In the genomic region with DNA sequence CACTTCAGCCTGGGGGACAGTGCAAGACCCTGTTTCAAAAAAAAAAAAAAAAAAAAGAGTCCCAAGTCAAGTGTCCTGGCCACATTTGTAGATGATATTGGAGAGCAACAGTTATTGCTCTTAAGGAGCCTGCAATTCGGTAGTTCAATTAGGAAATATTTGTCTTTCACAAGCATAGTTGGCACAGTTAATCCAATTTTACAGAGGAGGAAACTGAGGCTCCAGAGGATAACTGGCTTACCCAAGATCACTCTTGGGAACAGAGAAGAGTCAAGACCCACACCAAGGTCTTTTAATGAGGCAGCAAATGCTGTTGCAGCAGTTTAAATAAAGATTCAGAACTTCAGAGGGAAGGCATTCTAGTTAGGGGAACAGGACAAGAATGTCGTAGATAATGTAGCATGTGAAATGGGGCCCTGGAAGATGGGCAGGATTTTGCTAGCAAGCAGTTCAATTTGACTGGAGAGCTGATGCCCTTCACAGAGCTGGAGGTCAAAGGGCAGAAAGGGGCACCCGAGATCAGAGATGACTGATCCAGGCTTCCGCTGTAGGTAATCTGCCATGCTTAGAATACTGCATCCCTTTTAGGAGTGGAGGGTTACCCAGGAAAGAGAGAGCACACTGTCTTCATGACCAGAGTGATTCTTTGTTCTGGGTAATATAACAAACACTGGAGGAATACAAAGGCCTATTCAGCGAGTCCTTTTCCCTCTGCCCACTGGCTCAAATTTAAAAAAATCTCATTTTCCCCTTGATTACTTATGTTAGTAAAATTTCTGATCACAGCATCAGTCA, we compare ENCODE assay signal across 1 cellular context.
TF ChIP-seq lines count a peak whose summit lies in the region.

No MANE protein-coding gene starts in this region.

TF ChIP-seq in HepG2, 621 proteins besides CTCF, POLR2A, EP300 and RAD21 (continues in another document):
- peak; percentile 59; the same call in 1 of the 2 replicates for TF ChIP-seq HMG20A (CRISPR knock-in tag; IDR thresholded peaks at IDR 0.05; ENCODE audit: borderline replicate concordance)
- TF ChIP-seq ELF3 (CRISPR knock-in tag; IDR thresholded peaks at IDR 0.05): peak; percentile 33; the same call in 1 of the 2 replicates
- no peak for TF ChIP-seq ZSCAN20 (CRISPR knock-in tag; IDR thresholded peaks at IDR 0.05; ENCODE audit: borderline replicate concordance)
- TF ChIP-seq ZNF432 (CRISPR knock-in tag; IDR thresholded peaks at IDR 0.05; ENCODE audit: borderline replicate concordance): no peak
- peak; percentile 48 for TF ChIP-seq SALL1 (CRISPR knock-in tag; IDR thresholded peaks at IDR 0.05)
- TF ChIP-seq RXRA (CRISPR knock-in tag; IDR thresholded peaks at IDR 0.05): peak; percentile 53; the same call in 1 of the 2 replicates
- TF ChIP-seq NR2F6 (IDR thresholded peaks at IDR 0.05): peak; percentile 94
- peak; percentile 97 for TF ChIP-seq NR2F6 (CRISPR knock-in tag; IDR thresholded peaks at IDR 0.05)
- TF ChIP-seq XRCC5 (optimal IDR thresholded peaks at IDR 0.05; ENCODE audit: low read length): peak; percentile 34
- TF ChIP-seq, protein P1, sequence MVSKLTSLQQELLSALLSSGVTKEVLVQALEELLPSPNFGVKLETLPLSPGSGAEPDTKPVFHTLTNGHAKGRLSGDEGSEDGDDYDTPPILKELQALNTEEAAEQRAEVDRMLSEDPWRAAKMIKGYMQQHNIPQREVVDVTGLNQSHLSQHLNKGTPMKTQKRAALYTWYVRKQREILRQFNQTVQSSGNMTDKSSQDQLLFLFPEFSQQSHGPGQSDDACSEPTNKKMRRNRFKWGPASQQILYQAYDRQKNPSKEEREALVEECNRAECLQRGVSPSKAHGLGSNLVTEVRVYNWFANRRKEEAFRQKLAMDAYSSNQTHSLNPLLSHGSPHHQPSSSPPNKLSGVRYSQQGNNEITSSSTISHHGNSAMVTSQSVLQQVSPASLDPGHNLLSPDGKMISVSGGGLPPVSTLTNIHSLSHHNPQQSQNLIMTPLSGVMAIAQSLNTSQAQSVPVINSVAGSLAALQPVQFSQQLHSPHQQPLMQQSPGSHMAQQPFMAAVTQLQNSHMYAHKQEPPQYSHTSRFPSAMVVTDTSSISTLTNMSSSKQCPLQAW (CRISPR knock-in tag; IDR thresholded peaks at IDR 0.05): peak; percentile 55; the same call in 1 of the 2 replicates
- TF ChIP-seq GFI1 (CRISPR knock-in tag; IDR thresholded peaks at IDR 0.05; ENCODE audit: borderline replicate concordance): peak; percentile 73; the same call in 1 of the 2 replicates
- peak; percentile 67; the same call in 1 of the 2 replicates for TF ChIP-seq HNRNPL (IDR thresholded peaks at IDR 0.05; ENCODE audit: low read depth, low read length)
- TF ChIP-seq KMT2B (CRISPR knock-in tag; IDR thresholded peaks at IDR 0.05): 0 out of 2 replicates have a peak, but pooled peaks have one; percentile 25
- peak; percentile 57; the same call in 1 of the 2 replicates for TF ChIP-seq HOXA3 (CRISPR knock-in tag; IDR thresholded peaks at IDR 0.05)
- TF ChIP-seq ZSCAN21 (CRISPR knock-in tag; IDR thresholded peaks at IDR 0.05; ENCODE audit: borderline replicate concordance): 0 out of 2 replicates have a peak, but pooled peaks have one; percentile 18
- TF ChIP-seq, protein P2, sequence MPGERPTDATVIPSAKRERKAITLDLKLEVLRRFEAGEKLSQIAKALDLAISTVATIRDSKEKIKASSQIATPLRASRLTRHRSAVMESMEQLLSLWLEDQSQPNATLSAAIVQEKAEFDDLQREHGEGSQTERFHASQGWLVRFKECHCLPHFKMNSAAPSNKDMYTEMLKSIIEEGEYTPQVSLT (CRISPR knock-in tag; IDR thresholded peaks at IDR 0.05; ENCODE audit: borderline replicate concordance, low read depth): no peak
- TF ChIP-seq NCOR1 (IDR thresholded peaks at IDR 0.05; ENCODE audit: borderline replicate concordance, low read length): peak; percentile 69; the same call in 1 of the 2 replicates
- no peak for TF ChIP-seq ZBTB44 (CRISPR knock-in tag; IDR thresholded peaks at IDR 0.05)
- 0 out of 2 replicates have a peak, but pooled peaks have one; percentile 36 for TF ChIP-seq ARNT2 (CRISPR knock-in tag; IDR thresholded peaks at IDR 0.05; ENCODE audit: low read depth)
- no peak for TF ChIP-seq ATF6 (CRISPR knock-in tag; conservative IDR thresholded peaks at IDR 0.05)
- peak; percentile 58 for TF ChIP-seq PAXIP1 (CRISPR knock-in tag; conservative IDR thresholded peaks at IDR 0.05)
- 0 out of 2 replicates have a peak, but pooled peaks have one; percentile 22 for TF ChIP-seq MED1 (CRISPR knock-in tag; IDR thresholded peaks at IDR 0.05)
- TF ChIP-seq REL (CRISPR knock-in tag; conservative IDR thresholded peaks at IDR 0.05): no peak
- TF ChIP-seq FOXA3 (CRISPR knock-in tag; IDR thresholded peaks at IDR 0.05): peak; percentile 32; the same call in 1 of the 2 replicates
- no peak for TF ChIP-seq ZNF746 (CRISPR knock-in tag; IDR thresholded peaks at IDR 0.05)
- no peak for TF ChIP-seq SOX13 (IDR thresholded peaks at IDR 0.05)
- TF ChIP-seq SOX13 (CRISPR knock-in tag; conservative IDR thresholded peaks at IDR 0.05 in 1 of 2, IDR thresholded peaks at IDR 0.05 in 1 of 2): peak in 1 of 2 experiments; percentile 86; a peak in 2 of 4 replicates
- TF ChIP-seq TBP (CRISPR knock-in tag; IDR thresholded peaks at IDR 0.05): no peak
- TF ChIP-seq GATAD2A (CRISPR knock-in tag; IDR thresholded peaks at IDR 0.05): peak; percentile 65
- peak; percentile 30; the same call in 1 of the 2 replicates for TF ChIP-seq ZNF501 (CRISPR knock-in tag; IDR thresholded peaks at IDR 0.05)
- TF ChIP-seq FOSL2 (CRISPR knock-in tag; IDR thresholded peaks at IDR 0.05): peak; percentile 48
- TF ChIP-seq ZNF207 (IDR thresholded peaks at IDR 0.05; ENCODE audit: borderline replicate concordance): no peak
- peak; percentile 66 to 71 for TF ChIP-seq NR2F1 (CRISPR knock-in tag; IDR thresholded peaks at IDR 0.05)
- TF ChIP-seq HDAC1 (CRISPR knock-in tag; IDR thresholded peaks at IDR 0.05): peak; percentile 47
- TF ChIP-seq ASH2L (IDR thresholded peaks at IDR 0.05; ENCODE audit: insufficient read length, low read depth, low read length): peak; percentile 56
- peak; percentile 56; the same call in 1 of the 2 replicates for TF ChIP-seq SAP130 (CRISPR knock-in tag; IDR thresholded peaks at IDR 0.05; ENCODE audit: low read depth)
- TF ChIP-seq HIC2 (CRISPR knock-in tag; IDR thresholded peaks at IDR 0.05; ENCODE audit: low read depth): peak; percentile 79
- TF ChIP-seq NR2F2 (IDR thresholded peaks at IDR 0.05; ENCODE audit: borderline replicate concordance, low read depth): peak; percentile 81
- no peak for TF ChIP-seq ZFP90 (CRISPR knock-in tag; IDR thresholded peaks at IDR 0.05; ENCODE audit: borderline replicate concordance)
- TF ChIP-seq FOSL1 (CRISPR knock-in tag; IDR thresholded peaks at IDR 0.05; ENCODE audit: borderline replicate concordance): no peak
- TF ChIP-seq HDAC2 (CRISPR knock-in tag; IDR thresholded peaks at IDR 0.05): peak; percentile 46; the same call in 1 of the 2 replicates
- 0 out of 4 replicates have a peak, but pooled peaks of 1 of the 2 experiments have one; percentile 23 for TF ChIP-seq KLF16 (CRISPR knock-in tag; IDR thresholded peaks at IDR 0.05)
- TF ChIP-seq, protein P3, sequence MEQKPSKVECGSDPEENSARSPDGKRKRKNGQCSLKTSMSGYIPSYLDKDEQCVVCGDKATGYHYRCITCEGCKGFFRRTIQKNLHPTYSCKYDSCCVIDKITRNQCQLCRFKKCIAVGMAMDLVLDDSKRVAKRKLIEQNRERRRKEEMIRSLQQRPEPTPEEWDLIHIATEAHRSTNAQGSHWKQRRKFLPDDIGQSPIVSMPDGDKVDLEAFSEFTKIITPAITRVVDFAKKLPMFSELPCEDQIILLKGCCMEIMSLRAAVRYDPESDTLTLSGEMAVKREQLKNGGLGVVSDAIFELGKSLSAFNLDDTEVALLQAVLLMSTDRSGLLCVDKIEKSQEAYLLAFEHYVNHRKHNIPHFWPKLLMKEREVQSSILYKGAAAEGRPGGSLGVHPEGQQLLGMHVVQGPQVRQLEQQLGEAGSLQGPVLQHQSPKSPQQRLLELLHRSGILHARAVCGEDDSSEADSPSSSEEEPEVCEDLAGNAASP (CRISPR knock-in tag; IDR thresholded peaks at IDR 0.05; ENCODE audit: borderline replicate concordance): peak; percentile 44; the same call in 1 of the 2 replicates
- TF ChIP-seq BCL6 (CRISPR knock-in tag; IDR thresholded peaks at IDR 0.05): peak; percentile 79
- peak; percentile 25 for TF ChIP-seq MED8 (CRISPR knock-in tag; IDR thresholded peaks at IDR 0.05; ENCODE audit: insufficient replicate concordance)
- TF ChIP-seq SNAPC2 (CRISPR knock-in tag; IDR thresholded peaks at IDR 0.05): no peak
- TF ChIP-seq UBTF (CRISPR knock-in tag; IDR thresholded peaks at IDR 0.05): no peak
- TF ChIP-seq RXRB (CRISPR knock-in tag; IDR thresholded peaks at IDR 0.05; ENCODE audit: borderline replicate concordance): peak; percentile 68; the same call in 1 of the 2 replicates
